Comparison of ENCODE assay signal across 9 cellular contexts in genomic region chr13:49584771-49585182, GRCh38. TPM values are rescaled to one million over a fixed set of nuclear protein-coding genes. Genes with fewer than 3 reads are reported as not detected.
A peak's percentile ranks its signal among the peaks of the same experiment; 100 is the strongest.
DNase-seq lines count a peak whose midpoint lies in the region; ATAC-seq and TF ChIP-seq lines count a peak whose summit lies in the region.
"Had no signal": no experiment of that assay in that cellular context is flagged by ENCODE, and none has a peak within 500 bp of the region (broad histone marks: within the 10 kb centered on the region; RNA-seq: fewer than 3 reads in every experiment).

No MANE protein-coding gene starts in this region.

- H3K4me3 ChIP-seq in A673 (ENCODE audit: low read depth, low read length, poor library complexity, severe bottlenecking) = peak overlapping the region; percentile 70
- peak overlapping the region; percentile 65 to 95 for H3K4me3 ChIP-seq in foreskin fibroblast (ENCODE audit: low read depth in 1 of 2, low read length in 2 of 2)
- H3K4me3 ChIP-seq in osteoblast (ENCODE audit: insufficient read depth, low read length) = peak overlapping the region; percentile 90

- H3K9me3 ChIP-seq in A673 (ENCODE audit: low read depth, low read length, poor library complexity, severe bottlenecking) (no peaks in the 10 kb centered on the region), osteoblast (ENCODE audit: low read depth, low read length) (no peaks in the 10 kb centered on the region)

- peak overlapping the region; percentile 97 for H3K4me2 ChIP-seq in osteoblast (ENCODE audit: insufficient read depth, low read length)

- peaks cover 21% of the 10 kb centered on the region for H3K4me1 Mint-ChIP-seq in T-helper 2 cell treated with Interferon-gamma antibody and Interleukin-4, amounts not matched to agents 5 μg/mL and 100 μg/mL, for 36 hours (ENCODE audit: low read depth)

- DNase-seq in A673 (ENCODE audit: low spot score) = no peak
- no peak for DNase-seq in T-helper 2 cell treated with Interferon-gamma antibody and Interleukin-4, amounts not matched to agents 5 μg/mL and 100 μg/mL, for 36 hours (ENCODE audit: low spot score)
- peak in 1 of 2 donors; percentile 30 for DNase-seq in foreskin fibroblast
- DNase-seq in osteoblast (ENCODE audit: insufficient read length, low spot score, missing footprints) = peak; percentile 81
- DNase-seq in SIG-M5 (lab: John Stamatoyannopoulos, UW) = no peak
- DNase-seq in islet precursor cell = no peak

- no peaks in the 10 kb centered on the region for H3K36me3 ChIP-seq in A673 (ENCODE audit: insufficient read depth, low read length, poor library complexity, severe bottlenecking)
- peaks cover 3% of the 10 kb centered on the region for H3K36me3 ChIP-seq in osteoblast (ENCODE audit: insufficient read depth, low read length)

- H3K4me1 ChIP-seq in A673 (ENCODE audit: insufficient read depth, low read length, poor library complexity, severe bottlenecking) (peaks cover 5% of the 10 kb centered on the region), osteoblast (ENCODE audit: insufficient read depth, low read length) (peaks cover 14% of the 10 kb centered on the region)

- H3K79me2 ChIP-seq in osteoblast (ENCODE audit: insufficient read depth, low read length) = peaks cover 41% of the 10 kb centered on the region

- peak overlapping the region; percentile 81 for H3K27ac Mint-ChIP-seq in T-helper 2 cell treated with Interferon-gamma antibody and Interleukin-4, amounts not matched to agents 5 μg/mL and 100 μg/mL, for 36 hours

- POLR2A ChIA-PET in A673 (lab: Charles Lee; ENCODE audit: low non-redundant PET) = no interaction called here

- no peaks in the 10 kb centered on the region for H3K9me3 Mint-ChIP-seq in T-helper 2 cell treated with Interferon-gamma antibody and Interleukin-4, amounts not matched to agents 5 μg/mL and 100 μg/mL, for 36 hours

- no peaks in the 10 kb centered on the region for H3K27me3 ChIP-seq in A673 (replicated peaks; ENCODE audit: insufficient read depth, low read depth, low read length, poor library complexity)
- H3K27me3 ChIP-seq in osteoblast (ENCODE audit: insufficient read depth, low read length) = no peaks in the 10 kb centered on the region

- peaks cover 2% of the 10 kb centered on the region for H3K36me3 Mint-ChIP-seq in T-helper 2 cell treated with Interferon-gamma antibody and Interleukin-4, amounts not matched to agents 5 μg/mL and 100 μg/mL, for 36 hours (ENCODE audit: low read depth)

- BruUV-seq in A673 (replicated peaks; lab: Mats Ljungman, UMichigan) = no TSS peak

- H3K4me3 Mint-ChIP-seq in T-helper 2 cell treated with Interferon-gamma antibody and Interleukin-4, amounts not matched to agents 5 μg/mL and 100 μg/mL, for 36 hours = peak overlapping the region; percentile 89

- H3K27me3 Mint-ChIP-seq in T-helper 2 cell treated with Interferon-gamma antibody and Interleukin-4, amounts not matched to agents 5 μg/mL and 100 μg/mL, for 36 hours (ENCODE audit: low read depth) = peaks cover 2% of the 10 kb centered on the region

- TF ChIP-seq CTCF in A673 (conservative IDR thresholded peaks at IDR 0.05; ENCODE audit: low read depth, low read length) = no peak
- TF ChIP-seq CTCF in foreskin fibroblast (IDR thresholded peaks at IDR 0.05; ENCODE audit: low read depth, low read length) = no peak
- TF ChIP-seq CTCF in osteoblast (IDR thresholded peaks at IDR 0.05; ENCODE audit: extremely low read depth, low read depth, low read length) = no peak

- no peaks in the 10 kb centered on the region for H4K20me1 ChIP-seq in osteoblast (ENCODE audit: insufficient read depth, low read length)

- peak overlapping the region; percentile 98 for H2AFZ ChIP-seq in osteoblast (ENCODE audit: low read length)

- ATAC-seq in GM18858 (IDR thresholded peaks at IDR 0.05; ENCODE audit: unreplicated experiment) (peak; percentile 10), HG03108 (IDR thresholded peaks at IDR 0.05; ENCODE audit: unreplicated experiment) (peak; percentile 15)

- CTCF ChIA-PET in A673 (lab: Charles Lee) = no interaction called here

- H3K27ac ChIP-seq in A673 (ENCODE audit: low read depth, low read length, poor library complexity, severe bottlenecking) (peak overlapping the region; percentile 39), osteoblast (ENCODE audit: low read depth, low read length) (peak overlapping the region; percentile 36)

- intact Hi-C loops in A673 (cut with micrococcal nuclease; ENCODE audit: unreplicated experiment) = no loop called here

RNA-seq across cellular contexts. Expression of gene RCBTB1, which starts 0.6 kb away (rescaled TPM):
- 12.7 and 18.4 TPM in 2 replicates for total RNA-seq in A673 (2021)
- 26.4 and 27.4 TPM in 2 replicates for total RNA-seq in osteoblast

RNA-seq across cellular contexts. Expression of gene ARL11, which starts 43.5 kb away (rescaled TPM):
- not detected in 2 replicates for total RNA-seq in A673 (2021)
- not detected in 2 replicates for total RNA-seq in osteoblast
- total RNA-seq: myocyte had no signal
